Comparison of ENCODE assay signal across 27 cellular contexts in the genomic region with DNA sequence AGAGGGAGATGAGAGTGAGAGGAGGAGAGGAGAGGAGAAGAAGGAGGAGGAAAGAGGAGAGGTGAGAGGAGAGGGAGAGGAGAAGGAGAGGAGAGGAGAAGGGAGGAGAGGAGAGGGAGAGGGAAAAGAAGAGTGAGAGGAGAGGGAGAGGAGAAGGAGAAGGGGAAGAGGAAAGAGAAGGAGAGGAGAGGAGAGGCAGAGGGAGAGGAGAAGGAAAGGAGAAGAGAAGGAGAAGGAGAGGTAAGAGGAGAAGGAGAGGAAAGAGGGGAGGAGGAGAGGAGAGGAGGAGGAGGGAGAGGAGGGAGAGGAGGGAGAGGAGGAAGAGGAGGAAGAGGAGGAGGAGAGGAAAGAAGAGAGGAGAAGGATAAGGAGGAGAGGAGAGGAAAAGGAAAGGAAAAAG.
"Had no signal": no experiment of that assay in that cellular context is flagged by ENCODE, and none has a peak within 500 bp of the region (broad histone marks: within the 10 kb centered on the region; RNA-seq: fewer than 3 reads in every experiment).

No MANE protein-coding gene starts in this region.

- H3K4me1 Mint-ChIP-seq: natural killer cell; stimulated activated effector memory CD8-positive, alpha-beta T cell treated with anti-CD3 and anti-CD28 coated beads, Interleukin-12 subunit alpha, Interleukin-12 subunit beta, amount 100 ng/mL, for 72 hours; stimulated activated naive B cell treated with anti-CD40 and anti-IgM and Interleukin-4, amounts not matched to agents 10 μg/mL and 1 μg/mL and 100 μg/mL, for 72 hours had no signal

- H3K27ac Mint-ChIP-seq: natural killer cell; nephron; neural progenitor cell; progenitor cell of endocrine pancreas; stimulated activated effector memory CD8-positive, alpha-beta T cell treated with anti-CD3 and anti-CD28 coated beads, Interleukin-12 subunit alpha, Interleukin-12 subunit beta, amount 100 ng/mL, for 72 hours; stimulated activated naive B cell treated with anti-CD40 and anti-IgM and Interleukin-4, amounts not matched to agents 10 μg/mL and 1 μg/mL and 100 μg/mL, for 72 hours; stimulated activated naive CD8-positive, alpha-beta T cell treated with anti-CD3 and anti-CD28 coated beads, Interleukin-15, Interleukin-2, amounts not matched to agents 100 ng/mL and 50 ng/mL, for 24 hours had no signal

- H3K27ac ChIP-seq: neural progenitor cell, parathyroid adenoma, psoas muscle, sigmoid colon, stomach, thoracic aorta, thyroid gland, upper lobe of left lung, vagina had no signal

- ATAC-seq: natural killer cell; psoas muscle; stimulated activated effector memory CD8-positive, alpha-beta T cell treated with anti-CD3 and anti-CD28 coated beads, Interleukin-12 subunit alpha, Interleukin-12 subunit beta, amount 100 ng/mL, for 72 hours; stimulated activated naive B cell treated with anti-CD40 and anti-IgM and Interleukin-4, amounts not matched to agents 10 μg/mL and 1 μg/mL and 100 μg/mL, for 72 hours had no signal

- DNase-seq: natural killer cell; occipital lobe; ovary; posterior cingulate gyrus; psoas muscle; right cardiac atrium; sigmoid colon; small intestine; stimulated activated CD4-positive, alpha-beta T cell treated with anti-CD3 and anti-CD28 coated beads, Interleukin-15, amount 100 ng/mL, for 24 hours; stimulated activated CD4-positive, alpha-beta T cell treated with anti-CD3 and anti-CD28 coated beads, Interleukin-2, amount 100 ng/mL, for 24 hours; stimulated activated CD4-positive, alpha-beta T cell treated with anti-CD3 and anti-CD28 coated beads, Interleukin-2, amount 100 ng/mL, for 48 hours; stimulated activated CD4-positive, alpha-beta T cell treated with anti-CD3 and anti-CD28 coated beads, Interleukin-4, amount 100 ng/mL, for 24 hours; stimulated activated naive B cell treated with anti-CD40 and anti-IgM and Interleukin-4, amounts not matched to agents 10 μg/mL and 1 μg/mL and 100 μg/mL, for 72 hours; stimulated activated naive CD4-positive, alpha-beta T cell treated with Interleukin-2 at 50 U/mL for 16 hours; stomach; thyroid gland; trophoblast cell; upper lobe of left lung had no signal

- H3K9me3 Mint-ChIP-seq: natural killer cell; nephron; neural progenitor cell; stimulated activated effector memory CD8-positive, alpha-beta T cell treated with anti-CD3 and anti-CD28 coated beads, Interleukin-12 subunit alpha, Interleukin-12 subunit beta, amount 100 ng/mL, for 72 hours; stimulated activated naive B cell treated with anti-CD40 and anti-IgM and Interleukin-4, amounts not matched to agents 10 μg/mL and 1 μg/mL and 100 μg/mL, for 72 hours; stimulated activated naive CD8-positive, alpha-beta T cell treated with anti-CD3 and anti-CD28 coated beads, Interleukin-15, Interleukin-2, amounts not matched to agents 100 ng/mL and 50 ng/mL, for 24 hours had no signal

- H3K4me3 ChIP-seq: neural progenitor cell, ovary, psoas muscle, sigmoid colon, stomach, thoracic aorta, thyroid gland, tibial nerve, upper lobe of left lung, vagina had no signal

- H3K4me1 ChIP-seq: neural progenitor cell, parathyroid adenoma, psoas muscle, thyroid gland, upper lobe of left lung, vagina had no signal

- H3K27me3 ChIP-seq: neural progenitor cell, ovary, sigmoid colon, stomach, thyroid gland, tibial nerve, upper lobe of left lung, vagina had no signal

- H3K9me3 ChIP-seq: ovary, psoas muscle, sigmoid colon, stomach, thoracic aorta, thyroid gland, tibial nerve, upper lobe of left lung, vagina had no signal

- H3K36me3 Mint-ChIP-seq: natural killer cell, neural progenitor cell had no signal

- H3K27me3 Mint-ChIP-seq: progenitor cell of endocrine pancreas; stimulated activated naive B cell treated with anti-CD40 and anti-IgM and Interleukin-4, amounts not matched to agents 10 μg/mL and 1 μg/mL and 100 μg/mL, for 72 hours; stimulated activated naive CD8-positive, alpha-beta T cell treated with anti-CD3 and anti-CD28 coated beads, Interleukin-15, Interleukin-2, amounts not matched to agents 100 ng/mL and 50 ng/mL, for 24 hours had no signal

- H3K36me3 ChIP-seq: neural progenitor cell, ovary, thoracic aorta, thyroid gland, tibial nerve, vagina had no signal

- H3K4me3 Mint-ChIP-seq: natural killer cell; nephron; neural progenitor cell; stimulated activated effector memory CD8-positive, alpha-beta T cell treated with anti-CD3 and anti-CD28 coated beads, Interleukin-12 subunit alpha, Interleukin-12 subunit beta, amount 100 ng/mL, for 72 hours; stimulated activated naive B cell treated with anti-CD40 and anti-IgM and Interleukin-4, amounts not matched to agents 10 μg/mL and 1 μg/mL and 100 μg/mL, for 72 hours; stimulated activated naive CD8-positive, alpha-beta T cell treated with anti-CD3 and anti-CD28 coated beads, Interleukin-15, Interleukin-2, amounts not matched to agents 100 ng/mL and 50 ng/mL, for 24 hours had no signal
